ENCODE assay signal across 38 cellular contexts in genomic region chr11:2131371-2132228, GRCh38. TPM values are rescaled to one million over a fixed set of nuclear protein-coding genes. Genes with fewer than 3 reads are reported as not detected.
DNase-seq lines count a peak whose midpoint lies in the region; ATAC-seq, FAIRE-seq and TF ChIP-seq lines count a peak whose summit lies in the region.
"Had no signal": no experiment of that assay in that cellular context is flagged by ENCODE, and none has a peak within 500 bp of the region (broad histone marks: within the 10 kb centered on the region; RNA-seq: fewer than 3 reads in every experiment).

No MANE protein-coding gene starts in this region.

- no peak for ATAC-seq in natural killer cell treated with Interleukin-12 subunit alpha and Interleukin-12 subunit beta and Interleukin-15 and Interleukin-18, amount 100 ng/mL, for 72 hours
- no peak for ATAC-seq in natural killer cell
- ATAC-seq: left lobe of liver had no signal

- H3K27me3 ChIP-seq in H1 (replicated peaks in 1 of 4; ENCODE audit: control insufficient read depth in 3 of 4, extremely low read depth in 1 of 4, insufficient read depth in 3 of 4, low read length in 3 of 4) = peaks cover 0 to 34% (median 19%) of the 10 kb centered on the region in 4 experiments; a peak in 6 of 7 replicates
- H3K27me3 ChIP-seq in neuronal stem cell (ENCODE audit: control insufficient read depth in 3 of 3, insufficient read depth in 3 of 3, low read depth in 1 of 3, low read length in 3 of 3) = peaks cover 0 to 50% (median 37%) of the 10 kb centered on the region in 3 experiments
- H3K27me3 ChIP-seq: cardiac muscle cell had no signal

- H3K23ac ChIP-seq in H1 (ENCODE audit: insufficient read length) (no peak overlapping the region), neuronal stem cell (ENCODE audit: low read depth, low read length, poor library complexity) (peak overlapping the region; percentile 46)

- CTCF ChIA-PET in H1 (lab: Charles Lee; ENCODE audit: partially characterized antibody) = interaction anchor here (0.6 to 12.3 kb wide), 3 partner anchors 8 to 95 kb away, joined by 3 to 170 read pairs (median 3); no protein-coding TSS in a partner anchor

- no peaks in the 10 kb centered on the region for H3K79me1 ChIP-seq in H1 (ENCODE audit: low read depth, low read length)
- no peaks in the 10 kb centered on the region for H3K79me1 ChIP-seq in neuronal stem cell (ENCODE audit: low read depth, low read length)

- no peaks in the 10 kb centered on the region; a peak in 1 of 4 replicates for H3K9me3 ChIP-seq in H1 (ENCODE audit: insufficient read depth in 2 of 2, low read depth in 1 of 2, low read length in 1 of 2)
- H3K9me3 ChIP-seq in neuronal stem cell (replicated peaks in 1 of 2; ENCODE audit: control insufficient read depth in 2 of 2, insufficient read depth in 1 of 2, low read depth in 1 of 2, low read length in 2 of 2) = peaks cover 0 to 8% of the 10 kb centered on the region in 2 donors
- H3K9me3 ChIP-seq: colonic mucosa, SJSA1, stomach had no signal

- H2AK5ac ChIP-seq in H1 (ENCODE audit: low read depth, low read length) = peak overlapping the region; percentile 99
- H2AK5ac ChIP-seq in neuronal stem cell (ENCODE audit: low read depth, low read length) = peak overlapping the region; percentile 63

- H2BK120ac ChIP-seq in H1 (replicated peaks; ENCODE audit: low read depth, low read length) (no peak overlapping the region), neuronal stem cell (ENCODE audit: low read depth, low read length) (no peak overlapping the region)

- H4K91ac ChIP-seq in H1 (replicated peaks; ENCODE audit: insufficient read length, low read length) = peak overlapping the region; percentile 94
- no peak overlapping the region for H4K91ac ChIP-seq in neuronal stem cell (ENCODE audit: low read depth, low read length, poor library complexity)

- no peak overlapping the region for H3K18ac ChIP-seq in H1 (ENCODE audit: extremely low read depth, low read length)
- no peak overlapping the region for H3K18ac ChIP-seq in neuronal stem cell (ENCODE audit: low read length)

- H3K56ac ChIP-seq in H1 (replicated peaks; ENCODE audit: insufficient read length, low read depth, low read length) = peak overlapping the region; percentile 92

- H3K4me1 Mint-ChIP-seq in natural killer cell treated with Interleukin-12 subunit alpha and Interleukin-12 subunit beta and Interleukin-15 and Interleukin-18, amount 100 ng/mL, for 72 hours (ENCODE audit: low read depth in 2 of 2) = peaks cover 3 to 8% of the 10 kb centered on the region in 2 donors
- H3K4me1 Mint-ChIP-seq in natural killer cell = peaks cover 0 to 2% of the 10 kb centered on the region in 2 donors
- H3K4me1 Mint-ChIP-seq: activated naive CD8-positive, alpha-beta T cell treated with anti-CD3 and anti-CD28 coated beads for 36 hours; CD4-positive, CD25-positive, alpha-beta regulatory T cell had no signal

- H3K4me2 ChIP-seq in H1 (ENCODE audit: insufficient read depth in 1 of 2, low read depth in 2 of 2, low read length in 2 of 2) = no peak overlapping the region
- H3K4me2 ChIP-seq in neuronal stem cell (ENCODE audit: insufficient read depth, low read length, poor library complexity, severe bottlenecking) = no peak overlapping the region

- H2BK15ac ChIP-seq in H1 (ENCODE audit: low read length) (peak overlapping the region; percentile 47; the same call in 1 of the 2 replicates), neuronal stem cell (ENCODE audit: low read length) (peak overlapping the region; percentile 81)

- no peak for TF ChIP-seq RAD21 in H1 (IDR thresholded peaks at IDR 0.05 in 1 of 2, conservative IDR thresholded peaks at IDR 0.05 in 1 of 2; ENCODE audit: low read depth in 2 of 2, low read length in 2 of 2)

- FAIRE-seq in H1 (lab: Jason Lieb, UNC) (no peak), GM12892 (lab: Jason Lieb, UNC) (no peak)
- FAIRE-seq: D721Med had no signal

- no peak overlapping the region for H2AFZ ChIP-seq in H1 (ENCODE audit: low read length)
- no peak overlapping the region for H2AFZ ChIP-seq in neuronal stem cell (ENCODE audit: low read length)

- H3K36me3 Mint-ChIP-seq in natural killer cell treated with Interleukin-12 subunit alpha and Interleukin-12 subunit beta and Interleukin-15 and Interleukin-18, amount 100 ng/mL, for 72 hours = peaks cover 9% of the 10 kb centered on the region
- no peaks in the 10 kb centered on the region for H3K36me3 Mint-ChIP-seq in natural killer cell
- H3K36me3 Mint-ChIP-seq: activated naive CD8-positive, alpha-beta T cell treated with anti-CD3 and anti-CD28 coated beads for 36 hours; CD4-positive, CD25-positive, alpha-beta regulatory T cell; memory B cell had no signal

- WGBS in H1 (ENCODE audit: extremely low coverage in 1 of 2, insufficient coverage in 1 of 2, insufficient read length in 1 of 2, insufficient replicate concordance in 2 of 2, low coverage in 1 of 2, low lambda C conversion rate in 2 of 2, missing lambda C conversion rate in 1 of 2), 2 experiments = 80% methylated on average over 28 of the region's 28 CpGs; no CpG with 5 or more reads in 1 of the 2 experiments
- 100% methylated on average over 1 of the region's 28 CpGs; no CpG with 5 or more reads in 1 of the 2 donors for WGBS in neuronal stem cell (ENCODE audit: extremely low coverage in 2 of 2, insufficient read length in 2 of 2, insufficient replicate concordance in 1 of 2), 2 donors

- H3K27ac ChIP-seq in H1 (ENCODE audit: low read depth, low read length) = no peak overlapping the region
- no peak overlapping the region for H3K27ac ChIP-seq in neuronal stem cell (replicated peaks; ENCODE audit: low read length)
- H3K27ac ChIP-seq: cardiac muscle cell, colonic mucosa, SJSA1, stomach, WERI-Rb-1 had no signal

- H3K9me3 Mint-ChIP-seq in natural killer cell treated with Interleukin-12 subunit alpha and Interleukin-12 subunit beta and Interleukin-15 and Interleukin-18, amount 100 ng/mL, for 72 hours = peaks cover 7% of the 10 kb centered on the region
- H3K9me3 Mint-ChIP-seq in natural killer cell = no peaks in the 10 kb centered on the region
- H3K9me3 Mint-ChIP-seq: activated naive CD8-positive, alpha-beta T cell treated with anti-CD3 and anti-CD28 coated beads for 36 hours had no signal

- no peak overlapping the region for H4K5ac ChIP-seq in H1 (ENCODE audit: insufficient read length, low read depth, low read length)

- H3K23me2 ChIP-seq in H1 (ENCODE audit: low read depth, low read length) = peaks cover 9% of the 10 kb centered on the region; the same call in 1 of the 2 replicates

- TF ChIP-seq EP300 in H1 (IDR thresholded peaks at IDR 0.05; ENCODE audit: borderline replicate concordance in 1 of 2, low read depth in 2 of 2, low read length in 2 of 2) = no peak

- H3K4ac ChIP-seq in H1 (replicated peaks; ENCODE audit: insufficient read length, low read depth, low read length) (peak overlapping the region; percentile 85), neuronal stem cell (ENCODE audit: low read length) (no peak overlapping the region)

- no peak for DNase-seq in natural killer cell treated with Interleukin-12 subunit alpha and Interleukin-12 subunit beta and Interleukin-15 and Interleukin-18, amount 100 ng/mL, for 72 hours (ENCODE audit: low spot score)
- no peak for DNase-seq in natural killer cell
- DNase-seq in H1 (ENCODE audit: low read depth in 1 of 2, low spot score in 2 of 2) = no peak
- no peak for DNase-seq in neuronal stem cell (ENCODE audit: low spot score)
- no peak for DNase-seq in NCI-H82 (lab: John Stamatoyannopoulos, UW)
- DNase-seq in NCI-H524 (lab: John Stamatoyannopoulos, UW) = no peak
- DNase-seq in LoVo (ENCODE audit: low spot score) = no peak
- no peak for DNase-seq in GM12892 (ENCODE audit: insufficient read length)
- DNase-seq: activated CD4-positive, alpha-beta T cell treated with anti-CD3 and anti-CD28 coated beads for 48 hours; activated CD8-positive, alpha-beta memory T cell treated with anti-CD3 and anti-CD28 coated beads for 24 hours; activated naive CD8-positive, alpha-beta T cell treated with anti-CD3 and anti-CD28 coated beads for 36 hours; activated T-cell treated with anti-CD3 and anti-CD28 coated beads for 4 hours; AML-193; CD4-positive, CD25-positive, alpha-beta regulatory T cell; colonic mucosa; effector memory CD4-positive, alpha-beta T cell; erythroblast; HCEC 1CT; Kasumi-1; MV-4-11; NCI-H1436; NCI-H2107; NCI-H446 treated with DMSO at 0.1 percent for 48 hours; occipital lobe; RPMI8226; stimulated activated CD4-positive, alpha-beta T cell treated with anti-CD3 and anti-CD28 coated beads, Interleukin-1b, Interleukin-23, amount 100 ng/mL, for 48 hours; stomach; T-helper 9 cell; WERI-Rb-1 had no signal

- H3K27me3 Mint-ChIP-seq in natural killer cell treated with Interleukin-12 subunit alpha and Interleukin-12 subunit beta and Interleukin-15 and Interleukin-18, amount 100 ng/mL, for 72 hours = peaks cover 34% of the 10 kb centered on the region in 2 donors
- H3K27me3 Mint-ChIP-seq in natural killer cell (ENCODE audit: low read depth in 2 of 2) = peaks cover 25 to 39% of the 10 kb centered on the region in 2 donors

- peak overlapping the region; percentile 52; the same call in 1 of the 2 replicates for H2BK20ac ChIP-seq in H1 (ENCODE audit: low read length)

- H3K4me3 ChIP-seq in H1 (ENCODE audit: extremely low read depth in 1 of 4, insufficient read depth in 2 of 4, low read depth in 3 of 4, low read length in 4 of 4) (no peak overlapping the region), neuronal stem cell (ENCODE audit: low read length in 2 of 2) (peak overlapping the region in 1 of 2 donors; percentile 70)
- H3K4me3 ChIP-seq: cardiac muscle cell, colonic mucosa, SJSA1, stomach had no signal

- no peak for TF ChIP-seq POLR2A in H1 (IDR thresholded peaks at IDR 0.05; ENCODE audit: control extremely low read depth in 1 of 2, low read depth in 2 of 2, low read length in 2 of 2)
- TF ChIP-seq POLR2A in GM12892 (IDR thresholded peaks at IDR 0.05; ENCODE audit: low read depth, low read length) = no peak

- H4K8ac ChIP-seq in H1 (ENCODE audit: extremely low read depth, insufficient read depth, low read length) (no peak overlapping the region), neuronal stem cell (ENCODE audit: low read depth, low read length) (peak overlapping the region; percentile 58)

- H3K36me3 ChIP-seq in H1 (ENCODE audit: control insufficient read depth in 2 of 4, insufficient read depth in 4 of 4, low read length in 3 of 4) = no peaks in the 10 kb centered on the region
- no peaks in the 10 kb centered on the region for H3K36me3 ChIP-seq in neuronal stem cell (replicated peaks in 1 of 2; ENCODE audit: control insufficient read depth in 2 of 2, insufficient read depth in 2 of 2, low read length in 2 of 2)
- H3K36me3 ChIP-seq: cardiac muscle cell, colonic mucosa, stomach, WERI-Rb-1 had no signal

- H3K9ac ChIP-seq in H1 (replicated peaks in 1 of 4; ENCODE audit: extremely low read depth in 1 of 4, low read depth in 3 of 4, low read length in 3 of 4) (peak overlapping the region in 1 of 4 experiments; percentile 16; a peak in 2 of 7 replicates), neuronal stem cell (ENCODE audit: low read depth, low read length, poor library complexity) (no peak overlapping the region)

- H3K14ac ChIP-seq in H1 (ENCODE audit: insufficient read length) (no peak overlapping the region), neuronal stem cell (ENCODE audit: low read length) (peak overlapping the region; percentile 59)

- POLR2A ChIA-PET in H1 (lab: Charles Lee; ENCODE audit: partially characterized antibody) = no interaction called here

- H3K4me1 ChIP-seq in H1 (replicated peaks in 1 of 4; ENCODE audit: control insufficient read depth in 3 of 4, insufficient read depth in 4 of 4, low read length in 3 of 4) = peaks cover 0 to 7% (median 2%) of the 10 kb centered on the region in 4 experiments; a peak in 3 of 7 replicates
- H3K4me1 ChIP-seq in neuronal stem cell (ENCODE audit: control insufficient read depth in 2 of 2, insufficient read depth in 1 of 2, low read depth in 1 of 2, low read length in 2 of 2) = peaks cover 0 to 2% of the 10 kb centered on the region in 2 donors
- H3K4me1 ChIP-seq: colonic mucosa had no signal

- H2BK5ac ChIP-seq in H1 (ENCODE audit: low read depth, low read length) (peak overlapping the region; percentile 77), neuronal stem cell (ENCODE audit: low read length) (no peak overlapping the region)

- H4K20me1 ChIP-seq in H1 (replicated peaks in 1 of 2; ENCODE audit: control insufficient read depth in 1 of 2, insufficient read depth in 2 of 2, low read length in 2 of 2) = peaks cover 0 to 9% of the 10 kb centered on the region in 2 experiments

- intact Hi-C loops in natural killer cell (cut with micrococcal nuclease) = no loop called here

- no peak overlapping the region for H3K27ac Mint-ChIP-seq in natural killer cell treated with Interleukin-12 subunit alpha and Interleukin-12 subunit beta and Interleukin-15 and Interleukin-18, amount 100 ng/mL, for 72 hours
- H3K27ac Mint-ChIP-seq in natural killer cell = no peak overlapping the region
- H3K27ac Mint-ChIP-seq: activated naive CD8-positive, alpha-beta T cell treated with anti-CD3 and anti-CD28 coated beads for 36 hours; activated T-helper 2 cell treated with anti-CD3 and anti-CD28 coated beads, Interferon-gamma antibody, Interleukin-2, Interleukin-4, amounts not matched to agents 10 μg/mL and 5 μg/mL and 100 μg/mL, durations not matched to agents 14 hours and 24 hours and 36 hours; CD4-positive, CD25-positive, alpha-beta regulatory T cell; memory B cell had no signal

- H3K79me2 ChIP-seq in H1 (ENCODE audit: control insufficient read depth in 1 of 2, insufficient read depth in 2 of 2, low read length in 2 of 2) = no peaks in the 10 kb centered on the region

- TF ChIP-seq CTCF in natural killer cell (IDR thresholded peaks at IDR 0.05) = no peak
- TF ChIP-seq CTCF in H1 (IDR thresholded peaks at IDR 0.05; ENCODE audit: control extremely low read depth in 1 of 3, insufficient read depth in 1 of 3, low read depth in 1 of 3, low read length in 3 of 3) = no peak

- H2BK12ac ChIP-seq in H1 (ENCODE audit: low read depth, low read length) (peak overlapping the region; percentile 86), neuronal stem cell (ENCODE audit: low read length) (peak overlapping the region; percentile 7)

- peak overlapping the region; percentile 13 for H3K4me3 Mint-ChIP-seq in natural killer cell treated with Interleukin-12 subunit alpha and Interleukin-12 subunit beta and Interleukin-15 and Interleukin-18, amount 100 ng/mL, for 72 hours
- no peak overlapping the region for H3K4me3 Mint-ChIP-seq in natural killer cell
- H3K4me3 Mint-ChIP-seq: activated naive CD8-positive, alpha-beta T cell treated with anti-CD3 and anti-CD28 coated beads for 36 hours; CD4-positive, CD25-positive, alpha-beta regulatory T cell; memory B cell had no signal

RNA-seq across cellular contexts. Expression of gene IGF2, which starts 7.6 kb away (rescaled TPM):
- total RNA-seq in natural killer cell treated with Interleukin-12 subunit alpha and Interleukin-12 subunit beta and Interleukin-15 and Interleukin-18, amount 100 ng/mL, for 72 hours = under 1 TPM in 1 of 2 donors, not detected in 1; 0.17 TPM
- not detected for total RNA-seq in natural killer cell
- 1.3 and 1.5 TPM in 2 replicates for total RNA-seq in H1 (2021; fragmentation: NEBNext Ultra II Directional; extraction: Animal tissue kit (Norgen Biotek cat#: 25700))
- polyA plus RNA-seq in H1 (2011; rRNA removed) = 0.74 and 2.0 TPM in 2 replicates
- 1.1 TPM for polyA plus RNA-seq in H1 (2011; cell fraction: cytosol; rRNA removed)
- 0.37 TPM for polyA plus RNA-seq in H1 (2011; cell fraction: nucleus; rRNA removed)
- polyA plus RNA-seq in H1 (2012, experiment 1 of 2) = 1.6 to 3.2 TPM (median 2.7 TPM) in 4 replicates
- 1.00 TPM for polyA plus RNA-seq in H1 (2012, experiment 2 of 2)
- polyA plus RNA-seq in H1 (2013, experiment 1 of 2) = 2.0 TPM
- 2.6 TPM for polyA plus RNA-seq in H1 (2013, experiment 2 of 2)
- 0.20 and 0.57 TPM in 2 replicates for polyA minus RNA-seq in H1 (2011; rRNA and poly(A)+ RNA removed)
- 0.88 TPM for polyA minus RNA-seq in H1 (2011; cell fraction: cytosol; rRNA and poly(A)+ RNA removed)
- polyA minus RNA-seq in H1 (2011; cell fraction: nucleus; rRNA and poly(A)+ RNA removed) = 0.70 TPM
- polyA plus RNA-seq in neuronal stem cell (2013, experiment 1 of 2) = 11.8 TPM
- 11.0 TPM for polyA plus RNA-seq in neuronal stem cell (2013, experiment 2 of 2)
- not detected for polyA plus RNA-seq in GM12892 (2012; ENCODE audit: missing spikeins)
- polyA plus RNA-seq: CD4-positive, CD25-positive, alpha-beta regulatory T cell had no signal

RNA-seq across cellular contexts. Expression of gene INS, which starts 29.4 kb away (rescaled TPM):
- not detected for total RNA-seq in natural killer cell treated with Interleukin-12 subunit alpha and Interleukin-12 subunit beta and Interleukin-15 and Interleukin-18, amount 100 ng/mL, for 72 hours
- total RNA-seq in natural killer cell = not detected
- total RNA-seq in H1 (2021; fragmentation: NEBNext Ultra II Directional; extraction: Animal tissue kit (Norgen Biotek cat#: 25700)) = not detected in 2 replicates
- not detected in 2 replicates for polyA plus RNA-seq in H1 (2011; rRNA removed)
- not detected for polyA plus RNA-seq in H1 (2011; cell fraction: cytosol; rRNA removed)
- not detected for polyA plus RNA-seq in H1 (2011; cell fraction: nucleus; rRNA removed)
- polyA plus RNA-seq in H1 (2012, experiment 1 of 2) = not detected in 4 replicates
- not detected for polyA plus RNA-seq in H1 (2012, experiment 2 of 2)
- not detected for polyA plus RNA-seq in H1 (2013, experiment 1 of 2)
- not detected for polyA plus RNA-seq in H1 (2013, experiment 2 of 2)
- not detected in 2 replicates for polyA minus RNA-seq in H1 (2011; rRNA and poly(A)+ RNA removed)
- not detected for polyA minus RNA-seq in H1 (2011; cell fraction: cytosol; rRNA and poly(A)+ RNA removed)
- polyA minus RNA-seq in H1 (2011; cell fraction: nucleus; rRNA and poly(A)+ RNA removed) = not detected
- not detected for polyA plus RNA-seq in neuronal stem cell (2013, experiment 1 of 2)
- polyA plus RNA-seq in neuronal stem cell (2013, experiment 2 of 2) = not detected
- not detected for polyA plus RNA-seq in GM12892 (2012; ENCODE audit: missing spikeins)
- total RNA-seq: A673; activated naive CD8-positive, alpha-beta T cell treated with anti-CD3 and anti-CD28 coated beads for 36 hours; activated T-helper 2 cell treated with anti-CD3 and anti-CD28 coated beads, Interferon-gamma antibody, Interleukin-2, Interleukin-4, amounts not matched to agents 10 μg/mL and 5 μg/mL and 100 μg/mL, durations not matched to agents 14 hours and 24 hours and 36 hours; cardiac muscle cell; CD4-positive, CD25-positive, alpha-beta regulatory T cell; Daoy; left lobe of liver; occipital lobe; SJSA1; stomach had no signal
- polyA plus RNA-seq: cardiac muscle cell; CD4-positive, CD25-positive, alpha-beta regulatory T cell had no signal

RNA-seq across cellular contexts. Expression of gene TH, which starts 40.0 kb away (rescaled TPM):
- not detected for total RNA-seq in natural killer cell treated with Interleukin-12 subunit alpha and Interleukin-12 subunit beta and Interleukin-15 and Interleukin-18, amount 100 ng/mL, for 72 hours
- not detected for total RNA-seq in natural killer cell
- not detected in 2 replicates for total RNA-seq in H1 (2021; fragmentation: NEBNext Ultra II Directional; extraction: Animal tissue kit (Norgen Biotek cat#: 25700))
- polyA plus RNA-seq in H1 (2011; rRNA removed) = 0.09 and 0.16 TPM in 2 replicates
- 0.09 TPM for polyA plus RNA-seq in H1 (2011; cell fraction: cytosol; rRNA removed)
- 0.11 TPM for polyA plus RNA-seq in H1 (2011; cell fraction: nucleus; rRNA removed)
- polyA plus RNA-seq in H1 (2012, experiment 1 of 2) = 0.11 TPM in 1 of 4 replicates, not detected in the others
- polyA plus RNA-seq in H1 (2012, experiment 2 of 2) = not detected
- not detected for polyA plus RNA-seq in H1 (2013, experiment 1 of 2)
- polyA plus RNA-seq in H1 (2013, experiment 2 of 2) = not detected
- not detected in 2 replicates for polyA minus RNA-seq in H1 (2011; rRNA and poly(A)+ RNA removed)
- not detected for polyA minus RNA-seq in H1 (2011; cell fraction: cytosol; rRNA and poly(A)+ RNA removed)
- not detected for polyA minus RNA-seq in H1 (2011; cell fraction: nucleus; rRNA and poly(A)+ RNA removed)
- polyA plus RNA-seq in neuronal stem cell (2013, experiment 1 of 2) = 1.0 TPM
- polyA plus RNA-seq in neuronal stem cell (2013, experiment 2 of 2) = 0.82 TPM
- polyA plus RNA-seq in GM12892 (2012; ENCODE audit: missing spikeins) = not detected
- total RNA-seq: A673; activated naive CD8-positive, alpha-beta T cell treated with anti-CD3 and anti-CD28 coated beads for 36 hours; activated T-helper 2 cell treated with anti-CD3 and anti-CD28 coated beads, Interferon-gamma antibody, Interleukin-2, Interleukin-4, amounts not matched to agents 10 μg/mL and 5 μg/mL and 100 μg/mL, durations not matched to agents 14 hours and 24 hours and 36 hours; cardiac muscle cell; CD4-positive, CD25-positive, alpha-beta regulatory T cell; Daoy; left lobe of liver; occipital lobe; SJSA1; stomach had no signal
- polyA plus RNA-seq: aorta; cardiac muscle cell; CD4-positive, CD25-positive, alpha-beta regulatory T cell had no signal
